Comparison of ENCODE assay signal across 8 cellular contexts in genomic region chr1:184754479-184755225, GRCh38. TPM values are rescaled to one million over a fixed set of nuclear protein-coding genes. Genes with fewer than 3 reads are reported as not detected.
DNase-seq lines count a peak whose midpoint lies in the region; ATAC-seq and TF ChIP-seq lines count a peak whose summit lies in the region.

A gene with protein sequence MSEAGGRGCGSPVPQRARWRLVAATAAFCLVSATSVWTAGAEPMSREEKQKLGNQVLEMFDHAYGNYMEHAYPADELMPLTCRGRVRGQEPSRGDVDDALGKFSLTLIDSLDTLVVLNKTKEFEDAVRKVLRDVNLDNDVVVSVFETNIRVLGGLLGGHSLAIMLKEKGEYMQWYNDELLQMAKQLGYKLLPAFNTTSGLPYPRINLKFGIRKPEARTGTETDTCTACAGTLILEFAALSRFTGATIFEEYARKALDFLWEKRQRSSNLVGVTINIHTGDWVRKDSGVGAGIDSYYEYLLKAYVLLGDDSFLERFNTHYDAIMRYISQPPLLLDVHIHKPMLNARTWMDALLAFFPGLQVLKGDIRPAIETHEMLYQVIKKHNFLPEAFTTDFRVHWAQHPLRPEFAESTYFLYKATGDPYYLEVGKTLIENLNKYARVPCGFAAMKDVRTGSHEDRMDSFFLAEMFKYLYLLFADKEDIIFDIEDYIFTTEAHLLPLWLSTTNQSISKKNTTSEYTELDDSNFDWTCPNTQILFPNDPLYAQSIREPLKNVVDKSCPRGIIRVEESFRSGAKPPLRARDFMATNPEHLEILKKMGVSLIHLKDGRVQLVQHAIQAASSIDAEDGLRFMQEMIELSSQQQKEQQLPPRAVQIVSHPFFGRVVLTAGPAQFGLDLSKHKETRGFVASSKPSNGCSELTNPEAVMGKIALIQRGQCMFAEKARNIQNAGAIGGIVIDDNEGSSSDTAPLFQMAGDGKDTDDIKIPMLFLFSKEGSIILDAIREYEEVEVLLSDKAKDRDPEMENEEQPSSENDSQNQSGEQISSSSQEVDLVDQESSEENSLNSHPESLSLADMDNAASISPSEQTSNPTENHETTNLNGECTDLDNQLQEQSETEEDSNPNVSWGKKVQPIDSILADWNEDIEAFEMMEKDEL (minus strand): TSS chr1:184754858. CDS start chr1:184754646, 212 bp downstream.

- H3K9me3 ChIP-seq in suprapubic skin: no peaks in the 10 kb centered on the region

- peaks cover 27% of the 10 kb centered on the region for H3K4me1 ChIP-seq in suprapubic skin

- TF ChIP-seq POLR2A in suprapubic skin (IDR thresholded peaks at IDR 0.05): peak; percentile 66 to 93

- TF ChIP-seq EP300 in suprapubic skin (IDR thresholded peaks at IDR 0.05): no peak

- peaks cover 7 to 14% of the 10 kb centered on the region in 2 donors for H3K36me3 Mint-ChIP-seq in activated naive CD4-positive, alpha-beta T cell treated with anti-CD3 and anti-CD28 coated beads, Interleukin-2, amount 50 U/mL, for 72 hours

- no peaks in the 10 kb centered on the region for H3K36me3 ChIP-seq in suprapubic skin

- ATAC-seq in HG02610 (IDR thresholded peaks at IDR 0.05; ENCODE audit: unreplicated experiment): peak; percentile 92
- ATAC-seq in activated naive CD4-positive, alpha-beta T cell treated with anti-CD3 and anti-CD28 coated beads, Interleukin-2, amount 50 U/mL, for 72 hours: peak; percentile 94

- H3K9me3 Mint-ChIP-seq in activated naive CD4-positive, alpha-beta T cell treated with anti-CD3 and anti-CD28 coated beads, Interleukin-2, amount 50 U/mL, for 72 hours: no peaks in the 10 kb centered on the region

- peak within 1 kb of the TSS; percentile 97 to 99 for H3K27ac Mint-ChIP-seq in activated naive CD4-positive, alpha-beta T cell treated with anti-CD3 and anti-CD28 coated beads, Interleukin-2, amount 50 U/mL, for 72 hours

- DNase-seq in NCI-H1092 treated with DMSO at 0.1 percent for 48 hours (lab: John Stamatoyannopoulos, UW) (peak; percentile 100), SKM-1 (lab: John Stamatoyannopoulos, UW; ENCODE audit: unreplicated experiment) (peak; percentile 100), globus pallidus (ENCODE audit: low spot score) (peak; percentile 100), nucleus accumbens (lab: John Stamatoyannopoulos, UW) (peak; percentile 84 to 100 (median 99)), suprapubic skin (ENCODE audit: low spot score in 2 of 2) (peak; percentile 99)
- peak; percentile 92 to 96 for DNase-seq in activated naive CD4-positive, alpha-beta T cell treated with anti-CD3 and anti-CD28 coated beads, Interleukin-2, amount 50 U/mL, for 72 hours (ENCODE audit: low spot score in 2 of 2)

- TF ChIP-seq CTCF in suprapubic skin (IDR thresholded peaks at IDR 0.05): no peak

- peak within 1 kb of the TSS; percentile 90 for H3K27ac ChIP-seq in suprapubic skin

- 0% methylated on average over 41 of the region's 76 CpGs for WGBS in suprapubic skin

- H3K27me3 ChIP-seq in suprapubic skin: no peaks in the 10 kb centered on the region

- H3K4me3 ChIP-seq in GM08714 (ENCODE audit: low read length): peak within 1 kb of the TSS; percentile 89
- H3K4me3 ChIP-seq in suprapubic skin: peak within 1 kb of the TSS; percentile 85

RNA-seq across cellular contexts. Expression of the gene that starts here (rescaled TPM):
- 10 to 100 TPM; 11.8 to 12.7 TPM for total RNA-seq in activated naive CD4-positive, alpha-beta T cell treated with anti-CD3 and anti-CD28 coated beads, Interleukin-2, amount 50 U/mL, for 72 hours
- total RNA-seq in suprapubic skin: 10 to 100 TPM; 19.4 to 55.7 (median 28.7) TPM

Comparison
In these comparisons a context has a peak if more than half of its experiments do, and no peak if none do; other contexts are left out.
1. Peak in every context shown above with its lines: DNase-seq, ATAC-seq, H3K4me3 ChIP-seq and H3K27ac ChIP-seq.